In genomic region chr6:169841907-169842606, GRCh38 we compare ENCODE assay signal across 19 cellular contexts.
DNase-seq lines count a peak whose midpoint lies in the region; ATAC-seq and TF ChIP-seq lines count a peak whose summit lies in the region.
"Had no signal": no experiment of that assay in that cellular context is flagged by ENCODE, and none has a peak within 500 bp of the region (broad histone marks: within the 10 kb centered on the region; RNA-seq: fewer than 3 reads in every experiment).

No MANE protein-coding gene starts in this region.

- H3K4me2 ChIP-seq in H9 (ENCODE audit: insufficient read depth, insufficient read length, low read length) = no peak overlapping the region
- H3K4me2 ChIP-seq: PC-9 had no signal

- no peak overlapping the region for H4K5ac ChIP-seq in H9 (ENCODE audit: insufficient read length, low read depth, low read length)

- no peaks in the 10 kb centered on the region for H3K23me2 ChIP-seq in H9 (ENCODE audit: insufficient read length, low read depth, low read length, poor library complexity, severe bottlenecking)

- no peak overlapping the region for H3K18ac ChIP-seq in H9 (ENCODE audit: insufficient read length, low read depth, low read length)

- no peak overlapping the region for H4K91ac ChIP-seq in H9 (ENCODE audit: insufficient read length, low read depth, low read length)

- ATAC-seq in activated CD8-positive, alpha-beta memory T cell treated with anti-CD3 and anti-CD28 coated beads, Interleukin-2, amount 10 ng/mL, durations not matched to agents 7 days and 5 days = no peak
- ATAC-seq in upper lobe of right lung = no peak
- ATAC-seq: CD8-positive, alpha-beta T cell; HepG2 had no signal

- no peaks in the 10 kb centered on the region for H3K36me3 ChIP-seq in upper lobe of right lung
- H3K36me3 ChIP-seq: SJCRH30 had no signal

- H3K79me2 ChIP-seq in H9 (ENCODE audit: insufficient read depth, low read length) = no peaks in the 10 kb centered on the region

- no peaks in the 10 kb centered on the region for H3K4me1 Mint-ChIP-seq in activated CD8-positive, alpha-beta memory T cell treated with anti-CD3 and anti-CD28 coated beads, Interleukin-2, amount 10 ng/mL, durations not matched to agents 7 days and 5 days
- H3K4me1 Mint-ChIP-seq in H9 (peaks cover 0 to 2% of the 10 kb centered on the region in 2 experiments; a peak in 1 of 4 replicates), osteocyte (ENCODE audit: unreplicated experiment) (no peaks in the 10 kb centered on the region)

- H3K9me3 ChIP-seq in H9 (ENCODE audit: control insufficient read depth, low read depth, low read length) (no peaks in the 10 kb centered on the region), upper lobe of right lung (no peaks in the 10 kb centered on the region)
- H3K9me3 ChIP-seq: SJCRH30 had no signal

- no peak for TF ChIP-seq CTCF in H9 (conservative IDR thresholded peaks at IDR 0.05)
- no peak for TF ChIP-seq CTCF in osteocyte (IDR thresholded peaks at IDR 0.05)
- TF ChIP-seq CTCF in upper lobe of right lung (IDR thresholded peaks at IDR 0.05) = no peak

- peaks cover 5% of the 10 kb centered on the region for H4K20me1 ChIP-seq in H9 (ENCODE audit: control insufficient read depth, insufficient read depth, insufficient read length)

- no peak overlapping the region for H3K56ac ChIP-seq in H9 (ENCODE audit: insufficient read length, low read depth, low read length)

- no peak overlapping the region for H3K4me3 ChIP-seq in upper lobe of right lung
- H3K4me3 ChIP-seq: PC-9, SJCRH30 had no signal

- intact Hi-C loops in upper lobe of right lung (cut with DNase I) = no loop called here

- CTCF ChIA-PET in activated CD8-positive, alpha-beta memory T cell treated with anti-CD3 and anti-CD28 coated beads, Interleukin-2, amount 10 ng/mL, durations not matched to agents 7 days and 5 days (lab: Charles Lee) = interaction anchor here (2.3 kb wide), 1 partner anchor 10 kb away, joined by 13 read pairs; no protein-coding TSS in a partner anchor

- WGBS in H9 (ENCODE audit: extremely low coverage, insufficient read length, low lambda C conversion rate) = no CpG with 5 or more reads among the region's 13 CpGs

- H2AK5ac ChIP-seq in H9 (ENCODE audit: insufficient read length, low read length) = no peak overlapping the region

- no peak overlapping the region for H2AFZ ChIP-seq in H9 (ENCODE audit: low read length)
- H2AFZ ChIP-seq: PC-9 had no signal

- H2BK12ac ChIP-seq in H9 (ENCODE audit: insufficient read length, low read depth, low read length) = no peak overlapping the region

- no peaks in the 10 kb centered on the region for H3K79me1 ChIP-seq in H9 (ENCODE audit: insufficient read depth, low read depth, low read length, poor library complexity, severe bottlenecking)

- H3K27ac ChIP-seq in H9 (ENCODE audit: insufficient read length, low read depth, low read length) (no peak overlapping the region), upper lobe of right lung (no peak overlapping the region)
- H3K27ac ChIP-seq: PC-9, SJCRH30 had no signal

- peak; percentile 23 for DNase-seq in activated CD8-positive, alpha-beta memory T cell treated with anti-CD3 and anti-CD28 coated beads, Interleukin-2, amount 10 ng/mL, durations not matched to agents 7 days and 5 days
- DNase-seq in activated CD8-positive, alpha-beta memory T cell treated with anti-CD3 and anti-CD28 coated beads, Interleukin-2, amount 50 U/mL, for 48 hours = no peak
- DNase-seq in H9 (peak; percentile 4), osteocyte (ENCODE audit: extremely low spot score, unreplicated experiment) (peak; percentile 72), upper lobe of right lung (peak; percentile 34), NCI-H748 treated with DMSO at 0.1 percent for 48 hours (lab: John Stamatoyannopoulos, UW) (no peak), NCI-H1105 (lab: John Stamatoyannopoulos, UW) (no peak), NOMO-1 treated with DMSO at 0.1 percent for 48 hours (lab: John Stamatoyannopoulos, UW; ENCODE audit: unreplicated experiment) (no peak)
- DNase-seq: Calu3, GF-D8, GOT3, KBM-7, NCI-H1694 treated with DMSO at 0.1 percent for 48 hours, NCI-H2107, NCI-H510A treated with DMSO at 0.1 percent for 48 hours, PC-9, SJCRH30 had no signal

- no peak overlapping the region for H3K27ac Mint-ChIP-seq in activated CD8-positive, alpha-beta memory T cell treated with anti-CD3 and anti-CD28 coated beads, Interleukin-2, amount 10 ng/mL, durations not matched to agents 7 days and 5 days
- H3K27ac Mint-ChIP-seq in H9 (no peak overlapping the region), osteocyte (ENCODE audit: unreplicated experiment) (no peak overlapping the region)
- H3K27ac Mint-ChIP-seq: CD8-positive, alpha-beta T cell had no signal

- H3T11ph ChIP-seq in H9 (ENCODE audit: low read length) = no peak overlapping the region

- H3K4ac ChIP-seq in H9 (ENCODE audit: low read depth, low read length) = no peak overlapping the region

- H3K9ac ChIP-seq in H9 (ENCODE audit: extremely low read depth, insufficient read length, low read length) = no peak overlapping the region

- no peak overlapping the region for H2BK120ac ChIP-seq in H9 (ENCODE audit: low read depth, low read length, poor library complexity, severe bottlenecking)

- peaks cover 13% of the 10 kb centered on the region for H3K27me3 Mint-ChIP-seq in activated CD8-positive, alpha-beta memory T cell treated with anti-CD3 and anti-CD28 coated beads, Interleukin-2, amount 10 ng/mL, durations not matched to agents 7 days and 5 days
- H3K27me3 Mint-ChIP-seq in H9 (ENCODE audit: low read depth) (peaks cover 7% of the 10 kb centered on the region), osteocyte (ENCODE audit: unreplicated experiment) (no peaks in the 10 kb centered on the region)

- no peak overlapping the region for H2BK5ac ChIP-seq in H9 (ENCODE audit: insufficient read length, low read length)

- H4K8ac ChIP-seq in H9 (replicated peaks; ENCODE audit: insufficient read length, low read depth, low read length) = no peak overlapping the region

- no peak overlapping the region for H2BK15ac ChIP-seq in H9 (ENCODE audit: low read depth, low read length)

- H3K27me3 ChIP-seq in H9 (ENCODE audit: insufficient read depth, low read length) (no peaks in the 10 kb centered on the region), upper lobe of right lung (no peaks in the 10 kb centered on the region)
- H3K27me3 ChIP-seq: SJCRH30 had no signal

- H3K9me3 Mint-ChIP-seq in activated CD8-positive, alpha-beta memory T cell treated with anti-CD3 and anti-CD28 coated beads, Interleukin-2, amount 10 ng/mL, durations not matched to agents 7 days and 5 days (ENCODE audit: low read depth) = no peaks in the 10 kb centered on the region
- no peaks in the 10 kb centered on the region; a peak in 1 of 5 replicates for H3K9me3 Mint-ChIP-seq in H9
- H3K9me3 Mint-ChIP-seq in osteocyte (ENCODE audit: unreplicated experiment) = no peaks in the 10 kb centered on the region
- H3K9me3 Mint-ChIP-seq: CD8-positive, alpha-beta T cell had no signal

- H3K36me3 Mint-ChIP-seq in activated CD8-positive, alpha-beta memory T cell treated with anti-CD3 and anti-CD28 coated beads, Interleukin-2, amount 10 ng/mL, durations not matched to agents 7 days and 5 days = no peaks in the 10 kb centered on the region
- H3K36me3 Mint-ChIP-seq in H9 (ENCODE audit: insufficient read depth in 1 of 3, low read depth in 3 of 3) (no peaks in the 10 kb centered on the region), osteocyte (ENCODE audit: unreplicated experiment) (no peaks in the 10 kb centered on the region)
- H3K36me3 Mint-ChIP-seq: CD8-positive, alpha-beta T cell had no signal

- H2BK20ac ChIP-seq in H9 (ENCODE audit: low read depth, low read length, poor library complexity, severe bottlenecking) = no peak overlapping the region

- no peak overlapping the region for H3K4me3 Mint-ChIP-seq in activated CD8-positive, alpha-beta memory T cell treated with anti-CD3 and anti-CD28 coated beads, Interleukin-2, amount 10 ng/mL, durations not matched to agents 7 days and 5 days
- no peak overlapping the region for H3K4me3 Mint-ChIP-seq in H9
- no peak overlapping the region for H3K4me3 Mint-ChIP-seq in osteocyte (ENCODE audit: unreplicated experiment)
- H3K4me3 Mint-ChIP-seq: CD8-positive, alpha-beta T cell had no signal

- H3K14ac ChIP-seq in H9 (ENCODE audit: insufficient read depth, low read length) = no peak overlapping the region

- H3K4me1 ChIP-seq in H9 (ENCODE audit: insufficient read depth, low read length) (no peaks in the 10 kb centered on the region), upper lobe of right lung (no peaks in the 10 kb centered on the region)
- H3K4me1 ChIP-seq: SJCRH30 had no signal

- H3K23ac ChIP-seq in H9 (ENCODE audit: insufficient read length, low read depth, low read length) = no peak overlapping the region

Comparison
In these comparisons a context has a peak if more than half of its experiments do, and no peak if none do; other contexts are left out.
1. DNase-seq: peak in activated CD8-positive, alpha-beta memory T cell treated with anti-CD3 and anti-CD28 coated beads, Interleukin-2, amount 10 ng/mL, durations not matched to agents 7 days and 5 days (single experiment), H9 (single experiment), osteocyte (single experiment) and upper lobe of right lung (single experiment); none in activated CD8-positive, alpha-beta memory T cell treated with anti-CD3 and anti-CD28 coated beads, Interleukin-2, amount 50 U/mL, for 48 hours (single experiment), NCI-H748 treated with DMSO at 0.1 percent for 48 hours (single experiment), NCI-H1105 (single experiment) and NOMO-1 treated with DMSO at 0.1 percent for 48 hours (single experiment).